ENCODE assay signal across 8 cellular contexts in the genomic region with DNA sequence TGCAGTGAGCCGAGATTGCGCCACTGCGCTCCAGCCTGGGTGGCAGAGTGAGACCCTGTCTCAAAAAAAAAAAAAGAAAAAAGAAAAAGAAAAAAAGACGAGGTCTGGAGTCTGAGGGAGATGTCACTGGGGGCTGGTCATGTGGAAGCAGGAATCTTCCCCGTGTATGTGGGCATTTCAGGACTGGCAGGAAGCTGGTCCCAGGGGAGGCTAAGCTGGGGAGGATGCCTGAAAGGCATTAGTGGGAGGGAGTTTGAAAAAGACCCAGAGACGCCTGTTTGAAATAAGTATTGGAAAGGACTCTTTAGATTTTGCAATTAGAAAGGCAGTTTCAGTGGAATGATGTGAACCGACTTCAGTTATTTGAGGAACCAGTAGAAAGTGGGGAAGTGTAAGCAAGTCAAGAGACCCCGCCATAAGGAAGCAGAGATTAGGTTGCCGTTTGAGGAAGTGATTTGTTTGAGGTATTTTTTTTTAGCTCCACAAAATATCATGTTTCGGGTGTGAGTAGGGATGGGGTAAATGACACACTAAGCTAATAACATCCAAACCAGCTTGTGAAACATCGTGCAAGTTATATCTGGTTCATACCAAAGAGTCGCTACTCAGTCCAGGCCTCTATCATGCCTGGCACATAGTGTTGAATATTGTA. TPM values are rescaled to one million over a fixed set of nuclear protein-coding genes. Genes with fewer than 3 reads are reported as not detected.
A peak's percentile ranks its signal among the peaks of the same experiment; 100 is the strongest.
DNase-seq lines count a peak whose midpoint lies in the region; ATAC-seq and TF ChIP-seq lines count a peak whose summit lies in the region.

No MANE protein-coding gene starts in this region.

- intact Hi-C loops in MCF 10A (cut with micrococcal nuclease), result no loop called here

- H3F3A ChIP-seq in neural progenitor cell (ENCODE audit: low read depth), result no peaks in the 10 kb centered on the region

- peaks cover 4% of the 10 kb centered on the region for H4K20me1 ChIP-seq in neural progenitor cell (ENCODE audit: low read depth)

- H3K9me3 Mint-ChIP-seq in neural progenitor cell (no peaks in the 10 kb centered on the region), MCF 10A (ENCODE audit: unreplicated experiment) (no peaks in the 10 kb centered on the region)

- H3K4me1 ChIP-seq in neural progenitor cell, result no peaks in the 10 kb centered on the region

- no peaks in the 10 kb centered on the region for H3K4me1 Mint-ChIP-seq in neural progenitor cell
- peaks cover 2% of the 10 kb centered on the region for H3K4me1 Mint-ChIP-seq in MCF 10A (ENCODE audit: insufficient read depth, unreplicated experiment)

- H3K9ac ChIP-seq in neural progenitor cell, result no peak overlapping the region

- ATAC-seq in GM18858 (IDR thresholded peaks at IDR 0.05; ENCODE audit: unreplicated experiment) (peak; percentile 41), HG02885 (IDR thresholded peaks at IDR 0.05; ENCODE audit: poor library complexity, unreplicated experiment) (peak; percentile 62)

- peak; percentile 99 for DNase-seq in SKM-1 (lab: John Stamatoyannopoulos, UW; ENCODE audit: unreplicated experiment)
- no peak for DNase-seq in neural progenitor cell (ENCODE audit: low spot score)
- no peak for DNase-seq in EL
- DNase-seq in DMS114 treated with DMSO at 0.1 percent for 48 hours (lab: John Stamatoyannopoulos, UW; ENCODE audit: unreplicated experiment), result no peak
- no peak for DNase-seq in NCI-H526 (lab: John Stamatoyannopoulos, UW)
- DNase-seq in MCF 10A (ENCODE audit: unreplicated experiment), result no peak

- CTCF ChIA-PET in MCF 10A (lab: Yijun Ruan, JAX), result interaction anchor here (0.5 kb wide), 1 partner anchor 116 kb away, joined by 3 read pairs; no protein-coding TSS in a partner anchor

- no peaks in the 10 kb centered on the region for H3K36me3 ChIP-seq in neural progenitor cell

- H3K27ac Mint-ChIP-seq in neural progenitor cell (peak overlapping the region; percentile 36), MCF 10A (ENCODE audit: low read depth, unreplicated experiment) (no peak overlapping the region)

- no peaks in the 10 kb centered on the region for H3K27me3 ChIP-seq in neural progenitor cell

- no peak overlapping the region for H3K27ac ChIP-seq in neural progenitor cell

- POLR2A ChIA-PET in MCF 10A (lab: Yijun Ruan, JAX), result interaction anchor here (0.7 kb wide), 1 partner anchor 11 kb away, joined by 3 read pairs; no protein-coding TSS in a partner anchor

- H3K79me2 ChIP-seq in neural progenitor cell (ENCODE audit: low read depth), result no peaks in the 10 kb centered on the region

- H3K27me3 Mint-ChIP-seq in neural progenitor cell (ENCODE audit: insufficient read depth, low read depth), result peaks cover 2% of the 10 kb centered on the region
- H3K27me3 Mint-ChIP-seq in MCF 10A (ENCODE audit: insufficient read depth, unreplicated experiment), result no peaks in the 10 kb centered on the region

- H3K36me3 Mint-ChIP-seq in neural progenitor cell (peaks cover 21% of the 10 kb centered on the region), MCF 10A (ENCODE audit: insufficient read depth, unreplicated experiment) (peaks cover 6% of the 10 kb centered on the region)

- no peak overlapping the region for H3K4me3 ChIP-seq in neural progenitor cell

- no peak overlapping the region for H3K4me2 ChIP-seq in neural progenitor cell

- H3K9me3 ChIP-seq in neural progenitor cell (ENCODE audit: low read depth), result no peaks in the 10 kb centered on the region

- no peak overlapping the region for H3K4me3 Mint-ChIP-seq in neural progenitor cell
- no peak overlapping the region for H3K4me3 Mint-ChIP-seq in MCF 10A (ENCODE audit: unreplicated experiment)

- BruUV-seq in MCF 10A (replicated peaks; lab: Mats Ljungman, UMichigan), result no TSS peak

- no peak overlapping the region for H2AFZ ChIP-seq in neural progenitor cell (replicated peaks)

- TF ChIP-seq CTCF in neural progenitor cell (IDR thresholded peaks at IDR 0.05), result no peak
- no peak for TF ChIP-seq CTCF in MCF 10A (IDR thresholded peaks at IDR 0.05; ENCODE audit: unreplicated experiment)

RNA-seq across cellular contexts. Expression of gene ST6GAL1, which starts 55.5 kb away (rescaled TPM):
- total RNA-seq in neural progenitor cell (ENCODE audit: low replicate concordance) (27.3 and 39.2 TPM in 2 replicates), MCF 10A (2022) (11.5 and 18.8 TPM in 2 replicates)
